1 cellular context compared by ENCODE assay signal in genomic region chr17:76498886-76499667, GRCh38.
TF ChIP-seq lines count a peak whose summit lies in the region.

No MANE protein-coding gene starts in this region.

TF ChIP-seq in HEK293, 187 proteins besides CTCF, POLR2A, EP300 and RAD21 (continued from another document and continues in another):
- TF ChIP-seq PRDM10 (tag by site-specific recombination; IDR thresholded peaks at IDR 0.05) (peak; percentile 42; the same call in 1 of the 2 replicates), ZNF18 (tag by site-specific recombination; IDR thresholded peaks at IDR 0.05) (no peak), INSM2 (tag by site-specific recombination; IDR thresholded peaks at IDR 0.05) (0 out of 2 replicates have a peak, but pooled peaks have one; percentile 37), ZNF792 (tag by site-specific recombination; IDR thresholded peaks at IDR 0.05) (no peak), ZNF623 (tag by site-specific recombination; IDR thresholded peaks at IDR 0.05) (no peak), HIC1 (tag by site-specific recombination; IDR thresholded peaks at IDR 0.05) (peak; percentile 11; the same call in 1 of the 2 replicates), ZNF292 (tag by site-specific recombination; IDR thresholded peaks at IDR 0.05; ENCODE audit: borderline replicate concordance, low read depth) (0 out of 2 replicates have a peak, but pooled peaks have one; percentile 3), ZNF404 (tag by site-specific recombination; IDR thresholded peaks at IDR 0.05) (no peak), ZBTB26 (tag by site-specific recombination; optimal IDR thresholded peaks at IDR 0.05) (no peak), ZFP69B (tag by site-specific recombination; IDR thresholded peaks at IDR 0.05) (peak; percentile 41; the same call in 1 of the 2 replicates), ZIC2 (tag by site-specific recombination; IDR thresholded peaks at IDR 0.05) (peak; percentile 63), HOXD13 (CRISPR knock-in tag; IDR thresholded peaks at IDR 0.05; ENCODE audit: borderline replicate concordance) (no peak), GLIS1 (tag by site-specific recombination; IDR thresholded peaks at IDR 0.05) (peak; percentile 98), HOXC10 (CRISPR knock-in tag; IDR thresholded peaks at IDR 0.05) (no peak), ZNF132 (tag by site-specific recombination; IDR thresholded peaks at IDR 0.05; ENCODE audit: borderline replicate concordance) (no peak), ZNF561 (tag by site-specific recombination; IDR thresholded peaks at IDR 0.05; ENCODE audit: borderline replicate concordance) (no peak), ZNF366 (tag by site-specific recombination; conservative IDR thresholded peaks at IDR 0.05) (peak; percentile 41), SCRT2 (tag by site-specific recombination; IDR thresholded peaks at IDR 0.05) (no peak), ZNF26 (tag by site-specific recombination; IDR thresholded peaks at IDR 0.05) (no peak), ZBTB21 (tag by site-specific recombination; IDR thresholded peaks at IDR 0.05) (no peak), ZNF670 (tag by site-specific recombination; IDR thresholded peaks at IDR 0.05; ENCODE audit: low read depth) (no peak), ZNF433 (tag by site-specific recombination; IDR thresholded peaks at IDR 0.05; ENCODE audit: low read depth) (no peak), PRDM6 (tag by site-specific recombination; IDR thresholded peaks at IDR 0.05) (no peak), KLF8 (tag by site-specific recombination; IDR thresholded peaks at IDR 0.05) (0 out of 2 replicates have a peak, but pooled peaks have one; percentile 16), ZNF19 (tag by site-specific recombination; IDR thresholded peaks at IDR 0.05; ENCODE audit: low read depth) (no peak), KLF9 (tag by site-specific recombination; IDR thresholded peaks at IDR 0.05; ENCODE audit: low read depth) (no peak), ZNF626 (tag by site-specific recombination; IDR thresholded peaks at IDR 0.05) (no peak), SETDB1 (IDR thresholded peaks at IDR 0.05; ENCODE audit: insufficient read length, low read length) (no peak), ZNF701 (tag by site-specific recombination; IDR thresholded peaks at IDR 0.05) (no peak), ZNF426 (tag by site-specific recombination; IDR thresholded peaks at IDR 0.05) (no peak), ZNF610 (tag by site-specific recombination; IDR thresholded peaks at IDR 0.05; ENCODE audit: borderline replicate concordance) (no peak), ZNF114 (tag by site-specific recombination; IDR thresholded peaks at IDR 0.05) (no peak), ZNF23 (tag by site-specific recombination; IDR thresholded peaks at IDR 0.05; ENCODE audit: borderline replicate concordance) (no peak), ZNF335 (tag by site-specific recombination; conservative IDR thresholded peaks at IDR 0.05) (no peak), GLIS2 (tag by site-specific recombination; IDR thresholded peaks at IDR 0.05) (peak; percentile 83), ZNF704 (tag by site-specific recombination; IDR thresholded peaks at IDR 0.05) (no peak), ZNF311 (tag by site-specific recombination; IDR thresholded peaks at IDR 0.05; ENCODE audit: borderline replicate concordance) (no peak), PATZ1 (tag by site-specific recombination; IDR thresholded peaks at IDR 0.05) (peak; percentile 95), ZNF175 (tag by site-specific recombination; IDR thresholded peaks at IDR 0.05) (no peak), ZBTB48 (tag by site-specific recombination; IDR thresholded peaks at IDR 0.05) (no peak), ZNF280C (tag by site-specific recombination; IDR thresholded peaks at IDR 0.05) (no peak), ZNF529 (tag by site-specific recombination; IDR thresholded peaks at IDR 0.05; ENCODE audit: insufficient replicate concordance) (no peak), OSR2 (tag by site-specific recombination; IDR thresholded peaks at IDR 0.05) (peak; percentile 30; the same call in 1 of the 2 replicates), ZNF174 (tag by site-specific recombination; IDR thresholded peaks at IDR 0.05) (no peak), MZF1 (tag by site-specific recombination; IDR thresholded peaks at IDR 0.05; ENCODE audit: borderline replicate concordance) (no peak)
